Comparison of ENCODE assay signal across 11 cellular contexts in genomic region chr7:82507976-82508677, GRCh38.
DNase-seq lines count a peak whose midpoint lies in the region; ATAC-seq, FAIRE-seq and TF ChIP-seq lines count a peak whose summit lies in the region.
"Had no signal": no experiment of that assay in that cellular context is flagged by ENCODE, and none has a peak within 500 bp of the region (broad histone marks: within the 10 kb centered on the region; RNA-seq: fewer than 3 reads in every experiment).

No MANE protein-coding gene starts in this region.

- no peak overlapping the region for H3K4me3 ChIP-seq in right cardiac atrium (ENCODE audit: low read length)
- no peak overlapping the region for H3K4me3 ChIP-seq in right atrium auricular region
- H3K4me3 ChIP-seq in Peyer's patch, result peak overlapping the region in 2 of 4 donors; percentile 34 to 35
- H3K4me3 ChIP-seq in left lung, result peak overlapping the region in 1 of 2 donors; percentile 27
- no peak overlapping the region for H3K4me3 ChIP-seq in aorta (ENCODE audit: low read length in 2 of 2)
- H3K4me3 ChIP-seq: right lobe of liver had no signal

- DNase-seq in right cardiac atrium (peak in 2 of 3 donors; percentile 35 to 41), right atrium auricular region (ENCODE audit: low spot score) (no peak), Peyer's patch (peak in 2 of 3 donors; percentile 48 to 53), left lung (peak in 1 of 2 donors; percentile 84), aorta (no peak), GM12892 (ENCODE audit: insufficient read length) (no peak)
- DNase-seq: foreskin fibroblast, right lobe of liver had no signal

- H3K27ac ChIP-seq in right cardiac atrium (ENCODE audit: low read length), result no peak overlapping the region
- no peak overlapping the region for H3K27ac ChIP-seq in right atrium auricular region
- H3K27ac ChIP-seq in Peyer's patch, result no peak overlapping the region
- no peak overlapping the region for H3K27ac ChIP-seq in left lung
- H3K27ac ChIP-seq in aorta (ENCODE audit: low read depth in 1 of 2, low read length in 2 of 2), result no peak overlapping the region
- H3K27ac ChIP-seq: HL-60, right lobe of liver had no signal

- H3K4me1 ChIP-seq in right cardiac atrium (ENCODE audit: control insufficient read depth, insufficient read depth, low read length) (no peaks in the 10 kb centered on the region), right atrium auricular region (no peaks in the 10 kb centered on the region), Peyer's patch (no peaks in the 10 kb centered on the region), left lung (no peaks in the 10 kb centered on the region), aorta (ENCODE audit: control insufficient read depth in 1 of 2, insufficient read depth in 2 of 2, low read length in 2 of 2) (peaks cover 0 to 1% of the 10 kb centered on the region in 2 donors)
- H3K4me1 ChIP-seq: right lobe of liver had no signal

- ATAC-seq in right cardiac atrium (peak; percentile 22 to 35), left lung (peak; percentile 91), aorta (ENCODE audit: low FRiP score) (peak; percentile 33), HG02884 (IDR thresholded peaks at IDR 0.05; ENCODE audit: unreplicated experiment) (no peak), HG02571 (IDR thresholded peaks at IDR 0.05; ENCODE audit: unreplicated experiment) (no peak)

- intact Hi-C loops in right cardiac atrium (cut with DNase I), result no loop called here
- intact Hi-C loops in left lung (cut with DNase I), result no loop called here
- intact Hi-C loops in aorta (cut with DNase I), result no loop called here

- no peak for FAIRE-seq in GM12892 (lab: Jason Lieb, UNC)

- H3K36me3 ChIP-seq in right atrium auricular region, result no peaks in the 10 kb centered on the region
- no peaks in the 10 kb centered on the region for H3K36me3 ChIP-seq in Peyer's patch
- no peaks in the 10 kb centered on the region for H3K36me3 ChIP-seq in left lung
- no peaks in the 10 kb centered on the region for H3K36me3 ChIP-seq in aorta (ENCODE audit: control insufficient read depth in 1 of 2, insufficient read depth in 2 of 2, low read length in 1 of 2)
- H3K36me3 ChIP-seq: right lobe of liver had no signal

- no peaks in the 10 kb centered on the region for H3K27me3 ChIP-seq in right cardiac atrium (ENCODE audit: control insufficient read depth, insufficient read depth)
- H3K27me3 ChIP-seq in right atrium auricular region, result no peaks in the 10 kb centered on the region
- H3K27me3 ChIP-seq in Peyer's patch, result no peaks in the 10 kb centered on the region
- H3K27me3 ChIP-seq in left lung, result peaks cover 0 to 6% of the 10 kb centered on the region in 2 donors
- H3K27me3 ChIP-seq in aorta (ENCODE audit: control insufficient read depth in 1 of 2, insufficient read depth in 2 of 2, low read length in 1 of 2), result no peaks in the 10 kb centered on the region
- H3K27me3 ChIP-seq: right lobe of liver had no signal

- TF ChIP-seq POLR2A in Peyer's patch (IDR thresholded peaks at IDR 0.05) (no peak), GM12892 (IDR thresholded peaks at IDR 0.05; ENCODE audit: low read depth, low read length) (no peak)

- no peak for TF ChIP-seq CTCF in right atrium auricular region (IDR thresholded peaks at IDR 0.05)
- no peak for TF ChIP-seq CTCF in Peyer's patch (IDR thresholded peaks at IDR 0.05)
- no peak for TF ChIP-seq CTCF in left lung (IDR thresholded peaks at IDR 0.05)

- H3K9me3 ChIP-seq in right cardiac atrium (ENCODE audit: control insufficient read depth, low read length), result no peaks in the 10 kb centered on the region
- no peaks in the 10 kb centered on the region for H3K9me3 ChIP-seq in right atrium auricular region
- no peaks in the 10 kb centered on the region for H3K9me3 ChIP-seq in Peyer's patch
- H3K9me3 ChIP-seq in left lung, result peaks cover 0 to 5% of the 10 kb centered on the region in 2 donors
- H3K9me3 ChIP-seq in aorta (ENCODE audit: control insufficient read depth, low read length), result no peaks in the 10 kb centered on the region
- H3K9me3 ChIP-seq: right lobe of liver had no signal

- 42% methylated on average over 25 of the region's 25 CpGs for WGBS in right cardiac atrium
- WGBS in aorta, 2 donors, result 33 to 44% methylated on average over 21 to 25 of the region's 25 CpGs

Comparison
In these comparisons a context has a peak if more than half of its experiments do, and no peak if none do; other contexts are left out.
1. DNase-seq: peak in right cardiac atrium (2 of 3) and Peyer's patch (2 of 3); none in right atrium auricular region (single experiment), aorta (0 of 2) and GM12892 (single experiment).
2. ATAC-seq: peak in right cardiac atrium (2 of 2), left lung (single experiment) and aorta (single experiment); none in HG02884 (single experiment) and HG02571 (single experiment).